In the genomic region with DNA sequence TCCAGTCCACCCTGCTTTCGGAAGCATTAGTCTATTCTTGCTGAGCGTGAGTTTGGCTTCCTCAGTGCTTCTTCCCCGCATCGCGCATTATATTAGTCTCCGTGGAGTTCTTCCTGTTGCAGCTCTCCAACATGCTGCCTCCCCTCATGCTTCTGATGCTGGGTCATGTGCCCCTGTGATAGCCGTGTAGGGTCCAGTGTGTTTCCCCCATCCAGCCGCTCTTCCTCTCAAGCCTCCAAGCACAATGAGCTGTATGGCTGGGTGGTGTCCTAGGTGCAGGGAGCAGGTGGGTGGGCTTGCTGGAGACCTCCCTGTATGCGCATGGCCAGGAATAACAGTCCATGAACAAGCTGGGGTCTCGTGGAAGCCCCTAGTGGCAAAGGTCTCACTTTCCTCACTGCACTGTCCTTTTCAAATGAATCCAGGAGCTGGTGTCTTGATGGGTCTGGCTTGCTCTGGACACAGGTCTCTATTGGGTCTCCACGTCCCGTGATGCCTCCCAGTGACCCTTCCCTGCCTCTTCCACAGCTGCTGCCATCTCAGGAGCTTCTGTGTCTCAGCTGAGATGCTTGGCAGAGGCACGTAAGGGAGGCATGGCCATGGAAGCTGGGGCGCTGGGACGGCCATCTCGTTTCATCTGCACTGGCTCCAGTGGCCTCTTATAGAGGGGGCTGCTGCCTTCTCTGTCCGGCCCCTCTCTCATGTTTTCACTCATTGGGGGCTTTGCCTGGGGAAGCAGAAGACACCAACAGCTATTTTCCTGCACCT, we compare ENCODE assay signal across 25 cellular contexts.
"Had no signal": no experiment of that assay in that cellular context is flagged by ENCODE, and none has a peak within 500 bp of the region (broad histone marks: within the 10 kb centered on the region; RNA-seq: fewer than 3 reads in every experiment).

No MANE protein-coding gene starts in this region.

- H3K4me3 ChIP-seq: esophagus squamous epithelium, gastrocnemius medialis, lung, transverse colon, vagina had no signal

- H3K27me3 ChIP-seq: esophagus squamous epithelium, neutrophil, vagina had no signal

- DNase-seq: activated CD4-positive, alpha-beta T cell treated with anti-CD3 and anti-CD28 coated beads, Interleukin-2, amount 10 ng/mL, durations not matched to agents 7 days and 5 days; activated CD4-positive, CD25-positive, alpha-beta regulatory T cell treated with anti-CD3 and anti-CD28 coated beads, Interleukin-2, amount 50 U/mL, for 72 hours; activated gamma-delta T cell; caudate nucleus; dermis blood vessel endothelial cell; effector memory CD8-positive, alpha-beta T cell; esophagus squamous epithelium; gastrocnemius medialis; hypothalamus; left colon; natural killer cell; small intestine; stimulated activated CD4-positive, alpha-beta T cell treated with anti-CD3 and anti-CD28 coated beads, Interleukin-15, amount 100 ng/mL, for 24 hours; stimulated activated naive B cell treated with anti-CD40 and anti-IgM and Interleukin-4, amounts not matched to agents 10 μg/mL and 1 μg/mL and 100 μg/mL, for 72 hours; T-helper 1 cell; transverse colon; WERI-Rb-1 had no signal

- ATAC-seq: activated naive CD4-positive, alpha-beta T cell treated with anti-CD3 and anti-CD28 coated beads, Interleukin-2, amount 50 U/mL, for 72 hours; effector memory CD8-positive, alpha-beta T cell; gastrocnemius medialis; left colon; natural killer cell; sciatic nerve; stimulated activated naive B cell treated with anti-CD40 and anti-IgM and Interleukin-4, amounts not matched to agents 10 μg/mL and 1 μg/mL and 100 μg/mL, for 72 hours had no signal

- H3K4me1 ChIP-seq: gastrocnemius medialis, parathyroid adenoma, transverse colon, vagina had no signal

- H3K4me1 Mint-ChIP-seq: activated CD4-positive, alpha-beta T cell treated with anti-CD3 and anti-CD28 coated beads, Interleukin-2, amount 10 ng/mL, durations not matched to agents 7 days and 5 days; natural killer cell; stimulated activated naive B cell treated with anti-CD40 and anti-IgM and Interleukin-4, amounts not matched to agents 10 μg/mL and 1 μg/mL and 100 μg/mL, for 72 hours had no signal

- H3K9me3 ChIP-seq: esophagus squamous epithelium, gastrocnemius medialis, neutrophil had no signal

- H3K27me3 Mint-ChIP-seq: brain had no signal

- H3K36me3 ChIP-seq: esophagus squamous epithelium, gastrocnemius medialis, neutrophil, transverse colon, vagina, WERI-Rb-1 had no signal

- H3K27ac ChIP-seq: esophagus squamous epithelium, gastrocnemius medialis, neutrophil, parathyroid adenoma, transverse colon, vagina, WERI-Rb-1 had no signal

- H3K27ac Mint-ChIP-seq: activated CD4-positive, alpha-beta T cell treated with anti-CD3 and anti-CD28 coated beads, Interleukin-2, amount 10 ng/mL, durations not matched to agents 7 days and 5 days; activated naive CD4-positive, alpha-beta T cell treated with anti-CD3 and anti-CD28 coated beads, Interleukin-2, amount 50 U/mL, for 72 hours; activated T-helper 1 cell treated with anti-CD3 and anti-CD28 coated beads, Interleukin-12 subunit alpha, Interleukin-12 subunit beta, Interleukin-2, Interleukin-4 antibody, amounts not matched to agents 30 ng/mL and 10 ng/mL and 1 ng/mL, durations not matched to agents 14 hours and 24 hours and 36 hours; brain; natural killer cell; stimulated activated naive B cell treated with anti-CD40 and anti-IgM and Interleukin-4, amounts not matched to agents 10 μg/mL and 1 μg/mL and 100 μg/mL, for 72 hours had no signal

- H3K36me3 Mint-ChIP-seq: brain had no signal

- H3K4me3 Mint-ChIP-seq: activated CD4-positive, alpha-beta T cell treated with anti-CD3 and anti-CD28 coated beads, Interleukin-2, amount 10 ng/mL, durations not matched to agents 7 days and 5 days; activated T-helper 1 cell treated with anti-CD3 and anti-CD28 coated beads, Interleukin-12 subunit alpha, Interleukin-12 subunit beta, Interleukin-2, Interleukin-4 antibody, amounts not matched to agents 30 ng/mL and 10 ng/mL and 1 ng/mL, durations not matched to agents 14 hours and 24 hours and 36 hours; brain; effector memory CD8-positive, alpha-beta T cell; natural killer cell; stimulated activated naive B cell treated with anti-CD40 and anti-IgM and Interleukin-4, amounts not matched to agents 10 μg/mL and 1 μg/mL and 100 μg/mL, for 72 hours had no signal
